In genomic region chr1:85276290-85277026, GRCh38 we compare ENCODE assay signal across 8 cellular contexts. TPM values are rescaled to one million over a fixed set of nuclear protein-coding genes. Genes with fewer than 3 reads are reported as not detected.
DNase-seq lines count a peak whose midpoint lies in the region; ATAC-seq and TF ChIP-seq lines count a peak whose summit lies in the region.

Gene BCL10, minus strand, starts transcription at chr1:85276632. Its CDS starts 280 bp downstream, at chr1:85276352.

- DNase-seq in DMS53 treated with DMSO at 0.1 percent for 48 hours (lab: John Stamatoyannopoulos, UW; ENCODE audit: unreplicated experiment), result peak; percentile 99
- peak; percentile 96 to 100 (median 99) for DNase-seq in Peyer's patch
- DNase-seq in activated T-cell treated with anti-CD3 and anti-CD28 coated beads, Interleukin-2, amount 50 U/mL, for 48 hours, result peak; percentile 97 to 98
- DNase-seq in stimulated activated CD8-positive, alpha-beta memory T cell treated with anti-CD3 and anti-CD28 coated beads, Interleukin-7, amount 100 ng/mL, for 1 hour (ENCODE audit: low read depth in 2 of 2), result peak; percentile 96

- H2AFZ ChIP-seq in KMS-11 (ENCODE audit: low read depth), result peak within 1 kb of the TSS; percentile 61

- H3K36me3 ChIP-seq in KMS-11 (ENCODE audit: insufficient read depth) (no peaks in the 10 kb centered on the region), Peyer's patch (no peaks in the 10 kb centered on the region), esophagus (ENCODE audit: control insufficient read depth in 2 of 2, insufficient read depth in 2 of 2, low read length in 1 of 2) (no peaks in the 10 kb centered on the region), mucosa of stomach (ENCODE audit: control insufficient read depth, insufficient read depth, low read length) (no peaks in the 10 kb centered on the region)

- no peaks in the 10 kb centered on the region for H3K9me3 ChIP-seq in Peyer's patch
- no peaks in the 10 kb centered on the region for H3K9me3 ChIP-seq in esophagus (ENCODE audit: control insufficient read depth in 2 of 2, insufficient read depth in 1 of 2, low read depth in 1 of 2, low read length in 1 of 2)
- H3K9me3 ChIP-seq in mucosa of stomach (ENCODE audit: control insufficient read depth, low read length), result no peaks in the 10 kb centered on the region

- ATAC-seq in GM21737 (IDR thresholded peaks at IDR 0.05; ENCODE audit: unreplicated experiment), result peak; percentile 97

- H3K79me2 ChIP-seq in KMS-11 (ENCODE audit: insufficient read depth, low read depth), result peaks cover 19% of the 10 kb centered on the region

- H3K9ac ChIP-seq in KMS-11 (peak within 1 kb of the TSS; percentile 75; the same call in 1 of the 2 replicates), mucosa of stomach (ENCODE audit: low read length) (peak within 1 kb of the TSS; percentile 99)

- H3K27me3 ChIP-seq in KMS-11 (ENCODE audit: insufficient read depth, low read depth) (no peaks in the 10 kb centered on the region), Peyer's patch (no peaks in the 10 kb centered on the region), esophagus (ENCODE audit: control insufficient read depth in 1 of 2, insufficient read depth in 2 of 2, low read length in 2 of 2) (no peaks in the 10 kb centered on the region), mucosa of stomach (ENCODE audit: control insufficient read depth, insufficient read depth, low read length) (no peaks in the 10 kb centered on the region)

- peak within 1 kb of the TSS; percentile 55; the same call in 1 of the 2 replicates for H3K27ac ChIP-seq in KMS-11
- peak within 1 kb of the TSS; percentile 97 to 100 (median 98) for H3K27ac ChIP-seq in Peyer's patch
- peak within 1 kb of the TSS; percentile 99 to 100 for H3K27ac ChIP-seq in esophagus (ENCODE audit: low read depth in 2 of 2, low read length in 1 of 2)

- peak; percentile 89 to 92 for TF ChIP-seq POLR2A in Peyer's patch (IDR thresholded peaks at IDR 0.05)

- 0% methylated on average over 72 of the region's 72 CpGs for WGBS in esophagus, 2 donors

- TF ChIP-seq CTCF in KMS-11 (conservative IDR thresholded peaks at IDR 0.05; ENCODE audit: low read depth, low read length), result no peak
- no peak for TF ChIP-seq CTCF in Peyer's patch (IDR thresholded peaks at IDR 0.05)

- H3K4me1 ChIP-seq in KMS-11 (ENCODE audit: low read depth, poor library complexity, severe bottlenecking), result peaks cover 16% of the 10 kb centered on the region
- H3K4me1 ChIP-seq in Peyer's patch, result peaks cover 0 to 42% (median 8%) of the 10 kb centered on the region in 4 donors
- peaks cover 0 to 7% of the 10 kb centered on the region in 2 donors for H3K4me1 ChIP-seq in esophagus (ENCODE audit: control insufficient read depth in 2 of 2, insufficient read depth in 2 of 2, low read length in 1 of 2)
- peaks cover 18% of the 10 kb centered on the region for H3K4me1 ChIP-seq in mucosa of stomach (ENCODE audit: control insufficient read depth, insufficient read depth, low read length)

- no peaks in the 10 kb centered on the region for H4K20me1 ChIP-seq in KMS-11 (ENCODE audit: insufficient read depth)

- peak within 1 kb of the TSS; percentile 69 for H3K4me2 ChIP-seq in KMS-11

- H3K4me3 ChIP-seq in KMS-11 (IDR thresholded peaks at IDR 0.05; ENCODE audit: insufficient read depth, low read depth, low read length) (no peak within 1 kb of the TSS), Peyer's patch (peak within 1 kb of the TSS; percentile 86 to 93 (median 92)), esophagus (ENCODE audit: low read depth in 1 of 2, low read length in 2 of 2) (peak within 1 kb of the TSS; percentile 75 to 92), mucosa of stomach (ENCODE audit: low read length) (peak within 1 kb of the TSS; percentile 98)

RNA-seq across cellular contexts. Expression of gene BCL10, which starts in this region (rescaled TPM):
- total RNA-seq in Peyer's patch, result 10 to 100 TPM; 25.6 to 45.7 (median 37.0) TPM
- polyA plus RNA-seq in esophagus, result 10 to 100 TPM; 11.5 to 13.1 TPM
